8 cellular contexts compared by ENCODE assay signal in genomic region chr16:30052671-30053372, GRCh38. TPM values are rescaled to one million over a fixed set of nuclear protein-coding genes. Genes with fewer than 3 reads are reported as not detected.
A peak's percentile ranks its signal among the peaks of the same experiment; 100 is the strongest.
DNase-seq lines count a peak whose midpoint lies in the region; ATAC-seq and TF ChIP-seq lines count a peak whose summit lies in the region.

No MANE protein-coding gene starts in this region.

- peak overlapping the region; percentile 79 to 88 for H3K4me3 ChIP-seq in ascending aorta
- peak overlapping the region; percentile 84 for H3K4me3 ChIP-seq in rectal smooth muscle tissue (ENCODE audit: low read length)
- H3K4me3 ChIP-seq in uterus, result peak overlapping the region; percentile 71 to 76

- peak; percentile 96 for DNase-seq in ELF-1 (ENCODE audit: low read depth, low spot score)
- DNase-seq in NCI-H187 treated with DMSO at 0.1 percent for 48 hours (lab: John Stamatoyannopoulos, UW), result peak; percentile 39
- DNase-seq in T-helper 2 cell treated with Interferon-gamma antibody and Interleukin-4, amounts not matched to agents 5 μg/mL and 100 μg/mL, for 36 hours (ENCODE audit: low spot score), result peak; percentile 92
- peak in 1 of 2 donors; percentile 94 for DNase-seq in ascending aorta (ENCODE audit: low spot score in 2 of 2)
- DNase-seq in hepatic stellate cell (ENCODE audit: low spot score), result peak; percentile 97
- DNase-seq in uterus, result peak; percentile 92 to 93

- H3K27me3 ChIP-seq in ascending aorta (no peaks in the 10 kb centered on the region), rectal smooth muscle tissue (ENCODE audit: control insufficient read depth, insufficient read depth, low read length) (no peaks in the 10 kb centered on the region), uterus (no peaks in the 10 kb centered on the region)

- no peaks in the 10 kb centered on the region for H3K36me3 ChIP-seq in ascending aorta
- H3K36me3 ChIP-seq in rectal smooth muscle tissue (ENCODE audit: control insufficient read depth, insufficient read depth, low read length), result no peaks in the 10 kb centered on the region
- no peaks in the 10 kb centered on the region for H3K36me3 ChIP-seq in uterus

- H3K4me1 ChIP-seq in ascending aorta, result peaks cover 0 to 12% of the 10 kb centered on the region in 2 donors
- H3K4me1 ChIP-seq in rectal smooth muscle tissue (ENCODE audit: control insufficient read depth, insufficient read depth, low read length), result peaks cover 2% of the 10 kb centered on the region
- peaks cover 0 to 6% of the 10 kb centered on the region in 2 donors for H3K4me1 ChIP-seq in uterus

- H3K36me3 Mint-ChIP-seq in T-helper 2 cell treated with Interferon-gamma antibody and Interleukin-4, amounts not matched to agents 5 μg/mL and 100 μg/mL, for 36 hours (ENCODE audit: low read depth), result peaks cover 2% of the 10 kb centered on the region

- no peaks in the 10 kb centered on the region for H3K27me3 Mint-ChIP-seq in T-helper 2 cell treated with Interferon-gamma antibody and Interleukin-4, amounts not matched to agents 5 μg/mL and 100 μg/mL, for 36 hours (ENCODE audit: low read depth)

- no peaks in the 10 kb centered on the region for H3K9me3 Mint-ChIP-seq in T-helper 2 cell treated with Interferon-gamma antibody and Interleukin-4, amounts not matched to agents 5 μg/mL and 100 μg/mL, for 36 hours

- peak overlapping the region; percentile 90 for H3K4me3 Mint-ChIP-seq in T-helper 2 cell treated with Interferon-gamma antibody and Interleukin-4, amounts not matched to agents 5 μg/mL and 100 μg/mL, for 36 hours

- TF ChIP-seq POLR2A in uterus (IDR thresholded peaks at IDR 0.05), result peak in 1 of 2 donors; percentile 25

- peak overlapping the region; percentile 84 for H3K27ac Mint-ChIP-seq in T-helper 2 cell treated with Interferon-gamma antibody and Interleukin-4, amounts not matched to agents 5 μg/mL and 100 μg/mL, for 36 hours

- TF ChIP-seq CTCF in ascending aorta (IDR thresholded peaks at IDR 0.05) (no peak), uterus (IDR thresholded peaks at IDR 0.05) (no peak)

- no peak overlapping the region for H3K9ac ChIP-seq in rectal smooth muscle tissue (ENCODE audit: low read length)

- intact Hi-C loops in ascending aorta (cut with DNase I) (loop anchor here (1.0 to 5.0 kb wide), 4 partner anchors 12 to 69 kb away; partner anchors contain the start of genes ALDOA, HIRIP3, INO80E and MAPK3), uterus (cut with DNase I; ENCODE audit: low total_unique reads) (no loop called here)

- ATAC-seq in HG02759 (IDR thresholded peaks at IDR 0.05; ENCODE audit: unreplicated experiment), result peak; percentile 84

- peaks cover 29% of the 10 kb centered on the region for H3K4me1 Mint-ChIP-seq in T-helper 2 cell treated with Interferon-gamma antibody and Interleukin-4, amounts not matched to agents 5 μg/mL and 100 μg/mL, for 36 hours (ENCODE audit: low read depth)

- H3K9me3 ChIP-seq in ascending aorta (no peaks in the 10 kb centered on the region), uterus (no peaks in the 10 kb centered on the region)

- peak overlapping the region; percentile 41 to 59 for H3K27ac ChIP-seq in ascending aorta
- H3K27ac ChIP-seq in rectal smooth muscle tissue (ENCODE audit: low read depth, low read length), result peak overlapping the region; percentile 14
- H3K27ac ChIP-seq in uterus, result peak overlapping the region; percentile 39 to 54

RNA-seq across cellular contexts. Expression of gene ALDOA, which starts 12.7 kb away (rescaled TPM):
- total RNA-seq in ascending aorta, result 1,202 TPM
- total RNA-seq in uterus, result 100 to 1,000 TPM; 175 to 905 (median 489) TPM

RNA-seq across cellular contexts. Expression of gene TLCD3B, which starts 21.8 kb away (rescaled TPM):
- total RNA-seq in ascending aorta (not detected), uterus (under 1 TPM in 1 of 4 donors, not detected in 3; 0.62 TPM)

RNA-seq across cellular contexts. Expression of gene PPP4C, which starts 23.0 kb away (rescaled TPM):
- 50.7 TPM for total RNA-seq in ascending aorta
- total RNA-seq in uterus, result 10 to 100 TPM; 15.6 to 78.5 (median 64.5) TPM

RNA-seq across cellular contexts. Expression of gene C16orf92, which starts 29.8 kb away (rescaled TPM):
- total RNA-seq in ascending aorta (not detected), uterus (not detected)

RNA-seq across cellular contexts. Expression of gene TBX6, which starts 38.9 kb away (rescaled TPM):
- total RNA-seq in ascending aorta (0.75 TPM), uterus (1 to 10 TPM in 1 of 4 donors, under 1 TPM in 1, not detected in 2; 0.21 to 1.3 TPM)
